Comparison of ENCODE assay signal across 1 cellular context in genomic region chr17:32634167-32634566, GRCh38.
TF ChIP-seq lines count a peak whose summit lies in the region.

No MANE protein-coding gene starts in this region.

TF ChIP-seq in K562, 482 proteins besides CTCF, POLR2A, EP300 and RAD21 (continued from another document):
- TF ChIP-seq PATZ1 (CRISPR knock-in tag; IDR thresholded peaks at IDR 0.05; ENCODE audit: borderline replicate concordance) (no peak), NCOA2 (IDR thresholded peaks at IDR 0.05; ENCODE audit: partially characterized antibody in 2 of 2) (no peak), TGIF2 (CRISPR knock-in tag; IDR thresholded peaks at IDR 0.05) (no peak)
